ENCODE assay signal across 23 cellular contexts in the genomic region with DNA sequence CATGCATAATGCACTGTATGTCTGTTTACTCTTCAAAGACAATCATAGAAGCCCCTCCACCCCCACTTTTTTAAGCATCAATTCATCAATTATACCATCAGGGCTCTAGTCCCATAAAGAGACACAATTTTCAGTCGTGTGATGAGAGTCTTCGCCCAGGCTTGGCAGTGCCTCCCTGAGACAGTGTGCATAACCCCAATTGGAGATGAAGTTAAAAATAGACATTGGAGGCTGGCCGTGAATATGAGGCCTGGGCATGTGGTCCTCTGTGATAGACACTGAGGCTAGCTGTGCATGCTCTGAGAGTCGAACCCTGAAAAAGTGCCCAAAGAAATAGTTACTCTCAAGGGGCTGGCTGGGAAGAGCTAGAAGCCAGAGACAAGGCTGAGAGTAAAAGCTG.
"Had no signal": no experiment of that assay in that cellular context is flagged by ENCODE, and none has a peak within 500 bp of the region (broad histone marks: within the 10 kb centered on the region; RNA-seq: fewer than 3 reads in every experiment).

No MANE protein-coding gene starts in this region.

- H3K27me3 ChIP-seq: adrenal gland, body of pancreas, tibial nerve had no signal

- H3K4me3 ChIP-seq: adrenal gland, body of pancreas, SK-N-MC, tibial nerve had no signal

- H3K36me3 ChIP-seq: adrenal gland, tibial nerve had no signal

- ATAC-seq: activated CD4-positive, alpha-beta T cell treated with anti-CD3 and anti-CD28 coated beads for 36 hours; activated CD8-positive, alpha-beta memory T cell treated with anti-CD3 and anti-CD28 coated beads, Interleukin-2, amount 10 ng/mL, durations not matched to agents 7 days and 5 days; activated CD8-positive, alpha-beta T cell treated with anti-CD3 and anti-CD28 coated beads, Interleukin-2, amount 10 ng/mL, durations not matched to agents 7 days and 5 days; activated T-cell treated with anti-CD3 and anti-CD28 coated beads, Interleukin-2, amount 50 U/mL, for 72 hours; body of pancreas; esophagus mucosa; naive thymus-derived CD8-positive, alpha-beta T cell; sciatic nerve had no signal

- DNase-seq: activated CD4-positive, alpha-beta T cell treated with anti-CD3 and anti-CD28 coated beads for 36 hours; activated CD4-positive, CD25-positive, alpha-beta regulatory T cell; activated CD8-positive, alpha-beta memory T cell treated with anti-CD3 and anti-CD28 coated beads, Interleukin-2, amount 10 ng/mL, durations not matched to agents 7 days and 5 days; activated CD8-positive, alpha-beta T cell treated with anti-CD3 and anti-CD28 coated beads, Interleukin-2, amount 10 ng/mL, durations not matched to agents 7 days and 5 days; activated naive CD4-positive, alpha-beta T cell treated with Interleukin-2 at 50 U/mL for 16 hours; activated naive CD8-positive, alpha-beta T cell treated with anti-CD3 and anti-CD28 coated beads for 36 hours; activated T-cell treated with anti-CD3 and anti-CD28 coated beads for 4 hours; activated T-cell treated with anti-CD3 and anti-CD28 coated beads, Interleukin-2, amount 50 U/mL, for 72 hours; adrenal gland; aorta; body of pancreas; foreskin fibroblast; midbrain; naive thymus-derived CD8-positive, alpha-beta T cell; small intestine; stimulated activated CD4-positive, alpha-beta T cell treated with anti-CD3 and anti-CD28 coated beads, Interleukin-4, amount 100 ng/mL, for 24 hours; stimulated activated CD8-positive, alpha-beta memory T cell treated with anti-CD3 and anti-CD28 coated beads, Interleukin-4, amount 100 ng/mL, for 48 hours; stimulated activated naive CD4-positive, alpha-beta T cell had no signal

- H3K9me3 ChIP-seq: adrenal gland, body of pancreas, tibial nerve had no signal

- H3K36me3 Mint-ChIP-seq: activated CD8-positive, alpha-beta memory T cell treated with anti-CD3 and anti-CD28 coated beads, Interleukin-2, amount 10 ng/mL, durations not matched to agents 7 days and 5 days; activated naive CD8-positive, alpha-beta T cell treated with anti-CD3 and anti-CD28 coated beads for 36 hours; memory B cell; naive thymus-derived CD8-positive, alpha-beta T cell had no signal

- H3K4me1 ChIP-seq: adrenal gland, body of pancreas, tibial nerve had no signal

- H3K27ac Mint-ChIP-seq: activated CD4-positive, alpha-beta T cell treated with anti-CD3 and anti-CD28 coated beads for 36 hours; activated CD8-positive, alpha-beta memory T cell treated with anti-CD3 and anti-CD28 coated beads, Interleukin-2, amount 10 ng/mL, durations not matched to agents 7 days and 5 days; activated CD8-positive, alpha-beta T cell treated with anti-CD3 and anti-CD28 coated beads, Interleukin-2, amount 10 ng/mL, durations not matched to agents 7 days and 5 days; activated naive CD8-positive, alpha-beta T cell treated with anti-CD3 and anti-CD28 coated beads for 36 hours; activated T-cell treated with anti-CD3 and anti-CD28 coated beads, Interleukin-2, amount 50 U/mL, for 72 hours; memory B cell; naive thymus-derived CD8-positive, alpha-beta T cell had no signal

- H3K9me3 Mint-ChIP-seq: activated naive CD8-positive, alpha-beta T cell treated with anti-CD3 and anti-CD28 coated beads for 36 hours; activated T-cell treated with anti-CD3 and anti-CD28 coated beads, Interleukin-2, amount 50 U/mL, for 72 hours; memory B cell; naive thymus-derived CD8-positive, alpha-beta T cell had no signal

- H3K27ac ChIP-seq: adrenal gland, body of pancreas, SK-N-MC, tibial nerve had no signal
